Comparison of ENCODE assay signal across 24 cellular contexts in genomic region chr6:39714802-39715201, GRCh38. TPM values are rescaled to one million over a fixed set of nuclear protein-coding genes. Genes with fewer than 3 reads are reported as not detected.
DNase-seq lines count a peak whose midpoint lies in the region; ATAC-seq and TF ChIP-seq lines count a peak whose summit lies in the region.
"Had no signal": no experiment of that assay in that cellular context is flagged by ENCODE, and none has a peak within 500 bp of the region (broad histone marks: within the 10 kb centered on the region; RNA-seq: fewer than 3 reads in every experiment).

No MANE protein-coding gene starts in this region.

- no peak overlapping the region for H3K4me3 Mint-ChIP-seq in CD4-positive, alpha-beta memory T cell

- CTCF ChIA-PET in CD4-positive, alpha-beta memory T cell (lab: Charles Lee; ENCODE audit: partially characterized antibody) = no interaction called here

- POLR2A ChIA-PET in CD4-positive, alpha-beta memory T cell (lab: Charles Lee; ENCODE audit: partially characterized antibody) = no interaction called here

- H3K36me3 ChIP-seq in Loucy (ENCODE audit: insufficient read depth, low read length) (no peaks in the 10 kb centered on the region), parathyroid adenoma (ENCODE audit: control insufficient read depth, insufficient read depth, low read length) (no peaks in the 10 kb centered on the region)
- H3K36me3 ChIP-seq in CD4-positive, alpha-beta memory T cell (ENCODE audit: insufficient read depth, low read length) = no peaks in the 10 kb centered on the region
- H3K36me3 ChIP-seq: BE2C, SJCRH30 had no signal

- H3F3A ChIP-seq in Loucy (ENCODE audit: low read depth) = no peaks in the 10 kb centered on the region

- DNase-seq in NCI-H774 (lab: John Stamatoyannopoulos, UW) (peak; percentile 35), dorsolateral prefrontal cortex (no peak), OCI-M1 (lab: John Stamatoyannopoulos, UW) (no peak), ACHN (no peak)
- no peak for DNase-seq in CD4-positive, alpha-beta memory T cell
- DNase-seq: BE2C, DMS79 treated with DMSO at 0.1 percent for 48 hours, H7, MM.1S, NCI-H1092, NCI-H1436, NCI-H2171, NCI-H748 treated with DMSO at 0.1 percent for 48 hours, SJCRH30 had no signal

- H3K4me2 ChIP-seq in Loucy (ENCODE audit: low read depth, low read length, poor library complexity, severe bottlenecking) (no peak overlapping the region), parathyroid adenoma (ENCODE audit: low read length) (no peak overlapping the region)

- H3K27ac Mint-ChIP-seq in CD4-positive, alpha-beta memory T cell = no peak overlapping the region

- peaks cover 4 to 10% of the 10 kb centered on the region in 2 donors for H3K27me3 Mint-ChIP-seq in CD4-positive, alpha-beta memory T cell

- no peaks in the 10 kb centered on the region for H3K36me3 Mint-ChIP-seq in CD4-positive, alpha-beta memory T cell

- no peak for ATAC-seq in GM19351 (IDR thresholded peaks at IDR 0.05; ENCODE audit: unreplicated experiment)
- ATAC-seq: HepG2, K562 had no signal

- no peaks in the 10 kb centered on the region for H4K20me1 ChIP-seq in Loucy (ENCODE audit: insufficient read depth, low read length, poor library complexity, severe bottlenecking)

- no peaks in the 10 kb centered on the region for H3K9me3 ChIP-seq in Loucy (ENCODE audit: insufficient read depth, low read depth, low read length)
- H3K9me3 ChIP-seq in parathyroid adenoma (ENCODE audit: control insufficient read depth, low read length) = no peaks in the 10 kb centered on the region
- H3K9me3 ChIP-seq in CD4-positive, alpha-beta memory T cell (ENCODE audit: control insufficient read depth in 1 of 2, low read length in 2 of 2) = no peaks in the 10 kb centered on the region
- H3K9me3 ChIP-seq: BE2C, SJCRH30 had no signal

- no peaks in the 10 kb centered on the region for H3K4me1 ChIP-seq in Loucy (ENCODE audit: insufficient read depth, low read length, poor library complexity, severe bottlenecking)
- H3K4me1 ChIP-seq in parathyroid adenoma = peaks cover 13% of the 10 kb centered on the region
- H3K4me1 ChIP-seq in CD4-positive, alpha-beta memory T cell (ENCODE audit: insufficient read depth, low read length) = no peaks in the 10 kb centered on the region
- H3K4me1 ChIP-seq: BE2C, SJCRH30 had no signal

- H3K9ac ChIP-seq in Loucy (ENCODE audit: low read depth, low read length, poor library complexity, severe bottlenecking) (no peak overlapping the region), parathyroid adenoma (no peak overlapping the region)

- intact Hi-C loops in dorsolateral prefrontal cortex (cut with DNase I) = loop anchor here (2.0 to 10.0 kb wide), 2 partner anchors 28 to 50 kb away; no protein-coding TSS in a partner anchor
- intact Hi-C loops in CD4-positive, alpha-beta memory T cell (cut with micrococcal nuclease) = no loop called here

- H3K27ac ChIP-seq in dorsolateral prefrontal cortex (peak overlapping the region; percentile 42 to 99 (median 95)), parathyroid adenoma (peak overlapping the region; percentile 74)
- no peak overlapping the region for H3K27ac ChIP-seq in CD4-positive, alpha-beta memory T cell (ENCODE audit: low read depth, low read length)
- H3K27ac ChIP-seq: HL-60, SJCRH30 had no signal

- H3K4me3 ChIP-seq in Loucy (ENCODE audit: low read length, poor library complexity, severe bottlenecking) = no peak overlapping the region
- H3K4me3 ChIP-seq in dorsolateral prefrontal cortex = peak overlapping the region in 45 of 59 donors; percentile 3 to 57 (median 35)
- H3K4me3 ChIP-seq in parathyroid adenoma (ENCODE audit: low read depth, low read length) = no peak overlapping the region
- H3K4me3 ChIP-seq in CD4-positive, alpha-beta memory T cell (ENCODE audit: low read length in 2 of 2) = no peak overlapping the region
- H3K4me3 ChIP-seq: K562, SJCRH30 had no signal

- peaks cover 0 to 4% (median 0%) of the 10 kb centered on the region in 8 donors for H3K9me3 Mint-ChIP-seq in CD4-positive, alpha-beta memory T cell

- H3K9me2 ChIP-seq in Loucy (replicated peaks; ENCODE audit: low read depth, low read length) = no peaks in the 10 kb centered on the region

- H2AFZ ChIP-seq in Loucy (ENCODE audit: low read length) (peak overlapping the region; percentile 61), parathyroid adenoma (peak overlapping the region; percentile 57)

- H3K27me3 ChIP-seq in Loucy (ENCODE audit: insufficient read depth, low read length, poor library complexity, severe bottlenecking) = no peaks in the 10 kb centered on the region
- H3K27me3 ChIP-seq in dorsolateral prefrontal cortex = no peaks in the 10 kb centered on the region
- H3K27me3 ChIP-seq in parathyroid adenoma (ENCODE audit: control insufficient read depth, insufficient read depth, low read length) = no peaks in the 10 kb centered on the region
- H3K27me3 ChIP-seq in CD4-positive, alpha-beta memory T cell (ENCODE audit: insufficient read depth, low read length) = no peaks in the 10 kb centered on the region
- H3K27me3 ChIP-seq: BE2C had no signal

- in situ Hi-C loops in ACHN (cut with HindIII; ENCODE audit: low pct_ligation_motif_present, low pct_unique_long_range_greater_than_20kb, low sequenced_read_pairs) = no loop called here

- no peak for TF ChIP-seq CTCF in Loucy (conservative IDR thresholded peaks at IDR 0.05; ENCODE audit: low read length)
- peak in 1 of 56 donors; percentile 7 for TF ChIP-seq CTCF in dorsolateral prefrontal cortex (IDR thresholded peaks at IDR 0.05 in 54 of 56, conservative IDR thresholded peaks at IDR 0.05 in 2 of 56; ENCODE audit: low read depth in 1 of 56, partially characterized antibody in 56 of 56)
- no peak for TF ChIP-seq CTCF in parathyroid adenoma (IDR thresholded peaks at IDR 0.05)

- H3K4me1 Mint-ChIP-seq in CD4-positive, alpha-beta memory T cell = no peaks in the 10 kb centered on the region

- H3K79me2 ChIP-seq in Loucy (ENCODE audit: insufficient read depth, low read length) (no peaks in the 10 kb centered on the region), parathyroid adenoma (no peaks in the 10 kb centered on the region)

RNA-seq across cellular contexts. Expression of gene KIF6, which starts 10.4 kb away (rescaled TPM):
- total RNA-seq in dorsolateral prefrontal cortex = 10 to 100 TPM in 77 of 120 experiments, 1 to 10 TPM in 43; 3.2 to 34.6 (median 11.4) TPM
- total RNA-seq in CD4-positive, alpha-beta memory T cell = not detected
- polyA plus RNA-seq in CD4-positive, alpha-beta memory T cell = not detected
- total RNA-seq: HT-29, K562, LHCN-M2, NCI-H460, OCI-LY7 had no signal
- polyA plus RNA-seq: K562 had no signal

Comparison
In these comparisons a context has a peak if more than half of its experiments do, and no peak if none do; other contexts are left out.
1. H3K4me3 ChIP-seq: peak in dorsolateral prefrontal cortex (45 of 59); none in Loucy (single experiment), parathyroid adenoma (single experiment) and CD4-positive, alpha-beta memory T cell (0 of 2).
2. RNA of gene KIF6, which starts 10.4 kb away (total RNA-seq): 3.2 to 34.6 TPM in dorsolateral prefrontal cortex; not detected in CD4-positive, alpha-beta memory T cell; every median in the first group is over 4 times any median in the second.